ENCODE assay signal across 13 cellular contexts in the genomic region with DNA sequence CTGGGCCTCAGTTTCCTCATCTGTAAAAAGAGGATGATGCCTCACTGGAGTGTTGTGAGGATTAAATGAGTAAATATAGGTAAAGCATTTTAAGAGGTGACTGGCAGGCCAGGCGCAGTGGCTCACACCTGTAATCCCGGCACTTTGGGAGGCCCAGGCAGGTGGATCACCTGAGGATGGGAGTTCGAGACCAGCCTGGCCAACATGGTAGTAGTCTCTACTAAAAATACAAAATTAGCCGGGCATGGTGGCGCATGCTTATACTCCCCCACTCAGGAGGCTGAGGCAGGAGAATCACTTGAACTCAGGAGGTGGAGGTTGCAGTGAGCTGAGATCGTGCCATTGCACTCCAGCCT. TPM values are rescaled to one million over a fixed set of nuclear protein-coding genes. Genes with fewer than 3 reads are reported as not detected.
DNase-seq lines count a peak whose midpoint lies in the region; ATAC-seq, FAIRE-seq and TF ChIP-seq lines count a peak whose summit lies in the region.
"Not testable (repeated sequence)": the region's sequence is repeated elsewhere in the genome, so short reads cannot be mapped to it uniquely, and the experiment has no call there.
"Had no signal": no experiment of that assay in that cellular context is flagged by ENCODE, and none has a peak within 500 bp of the region (broad histone marks: within the 10 kb centered on the region; RNA-seq: fewer than 3 reads in every experiment).

No MANE protein-coding gene starts in this region.

- not testable (repeated sequence) for H2BK15ac ChIP-seq in H1 (ENCODE audit: low read length)

- not testable (repeated sequence) for H2BK20ac ChIP-seq in H1 (ENCODE audit: low read length)

- not testable (repeated sequence) for H3K9me2 ChIP-seq in Loucy (replicated peaks; ENCODE audit: low read depth, low read length); SK-N-SH

- not testable (repeated sequence) for H4K8ac ChIP-seq in H1 (ENCODE audit: extremely low read depth, insufficient read depth, low read length)

- CTCF ChIA-PET in Calu3 (lab: Charles Lee) (interaction anchor here (1.2 kb wide), 1 partner anchor 9 kb away, joined by 7 read pairs; no protein-coding TSS in a partner anchor), SK-N-SH (lab: Yijun Ruan, JAX) (interaction anchor here (1.1 to 1.9 kb wide), 6 partner anchors 8 to 322 kb away, joined by 3 to 13 read pairs (median 5); no protein-coding TSS in a partner anchor), H1 (lab: Charles Lee; ENCODE audit: partially characterized antibody) (interaction anchor here (0.7 to 2.2 kb wide), 22 partner anchors 9 to 323 kb away, joined by 3 to 20 read pairs (median 4); no protein-coding TSS in a partner anchor)
- CTCF ChIA-PET in activated CD8-positive, alpha-beta T cell treated with anti-CD3 and anti-CD28 coated beads, Interleukin-2, amount 10 ng/mL, durations not matched to agents 7 days and 5 days (lab: Charles Lee) = interaction anchor here (0.6 to 2.1 kb wide), 9 partner anchors 8 to 323 kb away, joined by 3 to 10 read pairs (median 3); a partner anchor contains a TSS

- BruUV-seq in Calu3 (replicated peaks; lab: Mats Ljungman, UMichigan) = not testable (repeated sequence)

- not testable (repeated sequence) for H2AFZ ChIP-seq in Loucy (ENCODE audit: low read length); SK-N-SH (ENCODE audit: low read depth); astrocyte (ENCODE audit: low read depth, low read length); H1 (ENCODE audit: low read length)

- POLR2A ChIA-PET in SK-N-SH (lab: Yijun Ruan, JAX); activated CD8-positive, alpha-beta T cell treated with anti-CD3 and anti-CD28 coated beads, Interleukin-2, amount 10 ng/mL, durations not matched to agents 7 days and 5 days (lab: Charles Lee): not testable (repeated sequence)
- POLR2A ChIA-PET in H1 (lab: Charles Lee; ENCODE audit: partially characterized antibody) = interaction anchor here (1.0 to 1.9 kb wide), 6 partner anchors 16 to 165 kb away, joined by 3 to 7 read pairs (median 4); a partner anchor contains a TSS

- not testable (repeated sequence) for TF ChIP-seq RAD21 in SK-N-SH (IDR thresholded peaks at IDR 0.05; ENCODE audit: low read length); H1 (IDR thresholded peaks at IDR 0.05 in 1 of 2, conservative IDR thresholded peaks at IDR 0.05 in 1 of 2; ENCODE audit: low read depth in 2 of 2, low read length in 2 of 2)

- H3K36me3 ChIP-seq in Loucy (ENCODE audit: insufficient read depth, low read length); SK-N-SH (replicated peaks in 1 of 2; ENCODE audit: control insufficient read depth in 1 of 2, insufficient read depth in 2 of 2, low read length in 1 of 2); astrocyte (ENCODE audit: insufficient read depth, low read length); H1 (ENCODE audit: control insufficient read depth in 2 of 4, insufficient read depth in 4 of 4, low read length in 3 of 4): not testable (repeated sequence)

- H3K4me3 ChIP-seq in Loucy (ENCODE audit: low read length, poor library complexity, severe bottlenecking) = peak overlapping the region; percentile 84
- not testable (repeated sequence) for H3K4me3 ChIP-seq in SK-N-SH (ENCODE audit: low read depth in 2 of 2, low read length in 1 of 2); astrocyte (ENCODE audit: insufficient read depth, low read depth, low read length); H1 (ENCODE audit: extremely low read depth in 1 of 4, insufficient read depth in 2 of 4, low read depth in 3 of 4, low read length in 4 of 4)

- H3F3A ChIP-seq in Loucy (ENCODE audit: low read depth); SK-N-SH (replicated peaks; ENCODE audit: insufficient read depth): not testable (repeated sequence)

- not testable (repeated sequence) for H3K27ac ChIP-seq in SK-N-SH (ENCODE audit: low read depth in 2 of 2, low read length in 1 of 2); astrocyte (ENCODE audit: low read depth, low read length); H1 (ENCODE audit: low read depth, low read length)

- not testable (repeated sequence) for DNase-seq in Calu3; SK-N-SH; activated CD8-positive, alpha-beta T cell treated with anti-CD3 and anti-CD28 coated beads, Interleukin-2, amount 10 ng/mL, durations not matched to agents 7 days and 5 days; astrocyte (ENCODE audit: low read depth); H1 (ENCODE audit: low read depth in 1 of 2, low spot score in 2 of 2); nephron progenitor cell

- not testable (repeated sequence) for H3K9me3 ChIP-seq in Loucy (ENCODE audit: insufficient read depth, low read depth, low read length); SK-N-SH; astrocyte (ENCODE audit: insufficient read depth, low read depth, low read length); H1 (ENCODE audit: insufficient read depth in 2 of 2, low read depth in 1 of 2, low read length in 1 of 2)

- peak overlapping the region; percentile 39 for H3K4me3 Mint-ChIP-seq in Calu3 (ENCODE audit: low read depth, unreplicated experiment)
- peak overlapping the region; percentile 63 for H3K4me3 Mint-ChIP-seq in activated CD8-positive, alpha-beta T cell treated with anti-CD3 and anti-CD28 coated beads, Interleukin-2, amount 10 ng/mL, durations not matched to agents 7 days and 5 days
- peak overlapping the region; percentile 85 for H3K4me3 Mint-ChIP-seq in astrocyte (ENCODE audit: unreplicated experiment)
- H3K4me3 Mint-ChIP-seq in nephron progenitor cell = peak overlapping the region; percentile 90

- H3K27ac Mint-ChIP-seq in Calu3 (ENCODE audit: unreplicated experiment); activated CD8-positive, alpha-beta T cell treated with anti-CD3 and anti-CD28 coated beads, Interleukin-2, amount 10 ng/mL, durations not matched to agents 7 days and 5 days; astrocyte (ENCODE audit: unreplicated experiment); nephron progenitor cell: not testable (repeated sequence)

- H3K4me1 ChIP-seq in Loucy (ENCODE audit: insufficient read depth, low read length, poor library complexity, severe bottlenecking) (peaks cover 11% of the 10 kb centered on the region), astrocyte (ENCODE audit: insufficient read depth, low read length) (peaks cover 12% of the 10 kb centered on the region), H1 (replicated peaks in 1 of 4; ENCODE audit: control insufficient read depth in 3 of 4, insufficient read depth in 4 of 4, low read length in 3 of 4) (peaks cover 6 to 17% (median 14%) of the 10 kb centered on the region in 4 experiments)
- H3K4me1 ChIP-seq in SK-N-SH (ENCODE audit: control insufficient read depth in 1 of 2, insufficient read depth in 2 of 2, low read depth in 1 of 2, low read length in 1 of 2) = not testable (repeated sequence)

- intact Hi-C loops in Calu3 (cut with micrococcal nuclease; ENCODE audit: unreplicated experiment) = loop anchor here (5.0 kb wide), 1 partner anchor 328 kb away; no protein-coding TSS in a partner anchor

- H3K23ac ChIP-seq in H1 (ENCODE audit: insufficient read length) = not testable (repeated sequence)

- H3K56ac ChIP-seq in H1 (replicated peaks; ENCODE audit: insufficient read length, low read depth, low read length) = not testable (repeated sequence)

- H3K23me2 ChIP-seq in H1 (ENCODE audit: low read depth, low read length) = peaks cover 16% of the 10 kb centered on the region

- FAIRE-seq in astrocyte (lab: Jason Lieb, UNC); H1 (lab: Jason Lieb, UNC): not testable (repeated sequence)

- not testable (repeated sequence) for H4K91ac ChIP-seq in H1 (replicated peaks; ENCODE audit: insufficient read length, low read length)

- H4K20me1 ChIP-seq in Loucy (ENCODE audit: insufficient read depth, low read length, poor library complexity, severe bottlenecking); SK-N-SH (ENCODE audit: insufficient read depth); H1 (replicated peaks in 1 of 2; ENCODE audit: control insufficient read depth in 1 of 2, insufficient read depth in 2 of 2, low read length in 2 of 2): not testable (repeated sequence)
- peaks cover 12% of the 10 kb centered on the region for H4K20me1 ChIP-seq in astrocyte (ENCODE audit: insufficient read depth, low read length)

- H4K5ac ChIP-seq in H1 (ENCODE audit: insufficient read length, low read depth, low read length) = not testable (repeated sequence)

- H3K18ac ChIP-seq in H1 (ENCODE audit: extremely low read depth, low read length) = not testable (repeated sequence)

- H2BK12ac ChIP-seq in H1 (ENCODE audit: low read depth, low read length) = not testable (repeated sequence)

- peaks cover 13% of the 10 kb centered on the region for H3K36me3 Mint-ChIP-seq in Calu3 (ENCODE audit: insufficient read depth, unreplicated experiment)
- not testable (repeated sequence) for H3K36me3 Mint-ChIP-seq in activated CD8-positive, alpha-beta T cell treated with anti-CD3 and anti-CD28 coated beads, Interleukin-2, amount 10 ng/mL, durations not matched to agents 7 days and 5 days (ENCODE audit: low read depth); astrocyte (ENCODE audit: low read depth, unreplicated experiment)
- peaks cover 13% of the 10 kb centered on the region for H3K36me3 Mint-ChIP-seq in nephron progenitor cell (ENCODE audit: low read depth)

- ATAC-seq in activated CD8-positive, alpha-beta T cell treated with anti-CD3 and anti-CD28 coated beads, Interleukin-2, amount 10 ng/mL, durations not matched to agents 7 days and 5 days = not testable (repeated sequence)

- TF ChIP-seq EP300 in SK-N-SH (IDR thresholded peaks at IDR 0.05; ENCODE audit: borderline replicate concordance in 1 of 2, low read depth in 1 of 2, low read length in 1 of 2); H1 (IDR thresholded peaks at IDR 0.05; ENCODE audit: borderline replicate concordance in 1 of 2, low read depth in 2 of 2, low read length in 2 of 2): not testable (repeated sequence)

- H3K4me2 ChIP-seq in Loucy (ENCODE audit: low read depth, low read length, poor library complexity, severe bottlenecking) (peak overlapping the region; percentile 76), SK-N-SH (peak overlapping the region; percentile 81), astrocyte (ENCODE audit: low read length) (peak overlapping the region; percentile 98), H1 (ENCODE audit: insufficient read depth in 1 of 2, low read depth in 2 of 2, low read length in 2 of 2) (peak overlapping the region; percentile 78 to 80; a peak in 1 of 4 replicates)

- H3K79me1 ChIP-seq in H1 (ENCODE audit: low read depth, low read length) = not testable (repeated sequence)

- H3K27me3 ChIP-seq in Loucy (ENCODE audit: insufficient read depth, low read length, poor library complexity, severe bottlenecking); SK-N-SH (ENCODE audit: insufficient read depth); astrocyte (ENCODE audit: insufficient read depth, low read length); H1 (replicated peaks in 1 of 4; ENCODE audit: control insufficient read depth in 3 of 4, extremely low read depth in 1 of 4, insufficient read depth in 3 of 4, low read length in 3 of 4): not testable (repeated sequence)

- H3K9me3 Mint-ChIP-seq in Calu3 (ENCODE audit: low read depth, unreplicated experiment); activated CD8-positive, alpha-beta T cell treated with anti-CD3 and anti-CD28 coated beads, Interleukin-2, amount 10 ng/mL, durations not matched to agents 7 days and 5 days (ENCODE audit: insufficient read depth); astrocyte (ENCODE audit: unreplicated experiment); nephron progenitor cell: not testable (repeated sequence)

- H3K27me3 Mint-ChIP-seq in Calu3 (ENCODE audit: unreplicated experiment) = peaks cover 81% of the 10 kb centered on the region
- peaks cover 56% of the 10 kb centered on the region for H3K27me3 Mint-ChIP-seq in activated CD8-positive, alpha-beta T cell treated with anti-CD3 and anti-CD28 coated beads, Interleukin-2, amount 10 ng/mL, durations not matched to agents 7 days and 5 days (ENCODE audit: low read depth)
- H3K27me3 Mint-ChIP-seq in astrocyte (ENCODE audit: low read depth, unreplicated experiment) = not testable (repeated sequence)
- H3K27me3 Mint-ChIP-seq in nephron progenitor cell (ENCODE audit: low read depth, poor library complexity) = peaks cover 23% of the 10 kb centered on the region

- H2BK120ac ChIP-seq in H1 (replicated peaks; ENCODE audit: low read depth, low read length) = not testable (repeated sequence)

- H3K4ac ChIP-seq in H1 (replicated peaks; ENCODE audit: insufficient read length, low read depth, low read length) = not testable (repeated sequence)

- not testable (repeated sequence) for TF ChIP-seq POLR2A in H1 (IDR thresholded peaks at IDR 0.05; ENCODE audit: control extremely low read depth in 1 of 2, low read depth in 2 of 2, low read length in 2 of 2)

- peak; percentile 0 for TF ChIP-seq CTCF in Calu3 (IDR thresholded peaks at IDR 0.05; ENCODE audit: unreplicated experiment)
- not testable (repeated sequence) for TF ChIP-seq CTCF in Loucy (conservative IDR thresholded peaks at IDR 0.05; ENCODE audit: low read length); SK-N-SH (IDR thresholded peaks at IDR 0.05); astrocyte (IDR thresholded peaks at IDR 0.05; ENCODE audit: insufficient read depth, low read depth, low read length); H1 (IDR thresholded peaks at IDR 0.05; ENCODE audit: control extremely low read depth in 1 of 3, insufficient read depth in 1 of 3, low read depth in 1 of 3, low read length in 3 of 3); nephron progenitor cell (IDR thresholded peaks at IDR 0.05)

- peak overlapping the region; percentile 35; the same call in 1 of the 2 replicates for H2BK5ac ChIP-seq in H1 (ENCODE audit: low read depth, low read length)

- not testable (repeated sequence) for H3K14ac ChIP-seq in H1 (ENCODE audit: insufficient read length)

- H3K79me2 ChIP-seq in Loucy (ENCODE audit: insufficient read depth, low read length); SK-N-SH (ENCODE audit: insufficient read depth); H1 (ENCODE audit: control insufficient read depth in 1 of 2, insufficient read depth in 2 of 2, low read length in 2 of 2): not testable (repeated sequence)
- peaks cover 10% of the 10 kb centered on the region for H3K79me2 ChIP-seq in astrocyte (ENCODE audit: insufficient read depth, low read length)

- H3K4me1 Mint-ChIP-seq in Calu3 (ENCODE audit: low read depth, unreplicated experiment) = peaks cover 25% of the 10 kb centered on the region
- H3K4me1 Mint-ChIP-seq in activated CD8-positive, alpha-beta T cell treated with anti-CD3 and anti-CD28 coated beads, Interleukin-2, amount 10 ng/mL, durations not matched to agents 7 days and 5 days (ENCODE audit: low read depth) = peaks cover 12% of the 10 kb centered on the region
- not testable (repeated sequence) for H3K4me1 Mint-ChIP-seq in astrocyte (ENCODE audit: low read depth, unreplicated experiment)
- peaks cover 38% of the 10 kb centered on the region for H3K4me1 Mint-ChIP-seq in nephron progenitor cell

- WGBS in SK-N-SH (ENCODE audit: low lambda C conversion rate) = 86% methylated on average over 6 of the region's 6 CpGs
- 95% methylated on average over 6 of the region's 6 CpGs; no CpG with 5 or more reads in 1 of the 2 experiments for WGBS in H1 (ENCODE audit: extremely low coverage in 1 of 2, insufficient coverage in 1 of 2, insufficient read length in 1 of 2, insufficient replicate concordance in 2 of 2, low coverage in 1 of 2, low lambda C conversion rate in 2 of 2, missing lambda C conversion rate in 1 of 2), 2 experiments

- not testable (repeated sequence) for H2AK5ac ChIP-seq in H1 (ENCODE audit: low read depth, low read length)

- peak overlapping the region; percentile 72 for H3K9ac ChIP-seq in Loucy (ENCODE audit: low read depth, low read length, poor library complexity, severe bottlenecking)
- H3K9ac ChIP-seq in SK-N-SH; astrocyte (ENCODE audit: low read length); H1 (replicated peaks in 1 of 4; ENCODE audit: extremely low read depth in 1 of 4, low read depth in 3 of 4, low read length in 3 of 4): not testable (repeated sequence)

RNA-seq across cellular contexts. Expression of a gene that starts 0.8 kb away (rescaled TPM):
- total RNA-seq in Calu3 (2022) = 1.0 and 1.5 TPM in 2 replicates
- polyA plus RNA-seq in SK-N-SH (2012; rRNA removed) = 4.3 and 4.8 TPM in 2 replicates
- polyA plus RNA-seq in SK-N-SH (2012; cell fraction: cytosol; rRNA removed) = 3.0 and 3.9 TPM in 2 replicates
- 12.6 and 17.8 TPM in 2 replicates for polyA plus RNA-seq in SK-N-SH (2012; cell fraction: nucleus; rRNA removed)
- under 1 TPM; 0.16 to 0.29 TPM for total RNA-seq in activated CD8-positive, alpha-beta T cell treated with anti-CD3 and anti-CD28 coated beads, Interleukin-2, amount 10 ng/mL, durations not matched to agents 7 days and 5 days
- 4.0 and 4.5 TPM in 2 replicates for total RNA-seq in astrocyte
- total RNA-seq in H1 (2021; fragmentation: NEBNext Ultra II Directional; extraction: Animal tissue kit (Norgen Biotek cat#: 25700)) = 15.2 and 15.6 TPM in 2 replicates
- 12.9 and 20.9 TPM in 2 replicates for polyA plus RNA-seq in H1 (2011; rRNA removed)
- 12.4 TPM for polyA plus RNA-seq in H1 (2011; cell fraction: cytosol; rRNA removed)
- polyA plus RNA-seq in H1 (2011; cell fraction: nucleus; rRNA removed) = 20.0 TPM
- 5.4 to 11.2 TPM (median 10.0 TPM) in 4 replicates for polyA plus RNA-seq in H1 (2012, experiment 1 of 2)
- 7.2 TPM for polyA plus RNA-seq in H1 (2012, experiment 2 of 2)
- 5.0 TPM for polyA plus RNA-seq in H1 (2013, experiment 1 of 2)
- polyA plus RNA-seq in H1 (2013, experiment 2 of 2) = 5.9 TPM
- polyA minus RNA-seq in H1 (2011; rRNA and poly(A)+ RNA removed) = 3.9 and 5.9 TPM in 2 replicates
- 7.3 TPM for polyA minus RNA-seq in H1 (2011; cell fraction: cytosol; rRNA and poly(A)+ RNA removed)
- 5.0 TPM for polyA minus RNA-seq in H1 (2011; cell fraction: nucleus; rRNA and poly(A)+ RNA removed)
- total RNA-seq: omental fat pad, subcutaneous adipose tissue, transverse colon had no signal

RNA-seq across cellular contexts. Expression of a gene that starts 31.3 kb away (rescaled TPM):
- total RNA-seq in Calu3 (2022) (0.88 and 2.4 TPM in 2 replicates), astrocyte (13.4 and 18.0 TPM in 2 replicates)
- polyA plus RNA-seq in SK-N-SH (2012; rRNA removed) (1.1 and 1.6 TPM in 2 replicates), H1 (2011; rRNA removed) (13.6 and 20.7 TPM in 2 replicates)
- 0.95 and 1.4 TPM in 2 replicates for polyA plus RNA-seq in SK-N-SH (2012; cell fraction: cytosol; rRNA removed)
- 0.85 and 2.1 TPM in 2 replicates for polyA plus RNA-seq in SK-N-SH (2012; cell fraction: nucleus; rRNA removed)
- total RNA-seq in activated CD8-positive, alpha-beta T cell treated with anti-CD3 and anti-CD28 coated beads, Interleukin-2, amount 10 ng/mL, durations not matched to agents 7 days and 5 days = not detected
- total RNA-seq in H1 (2021; fragmentation: NEBNext Ultra II Directional; extraction: Animal tissue kit (Norgen Biotek cat#: 25700)) = 21.8 and 26.3 TPM in 2 replicates
- polyA plus RNA-seq in H1 (2011; cell fraction: cytosol; rRNA removed) = 22.7 TPM
- polyA plus RNA-seq in H1 (2011; cell fraction: nucleus; rRNA removed) = 12.6 TPM
- 8.5 to 22.2 TPM (median 17.5 TPM) in 4 replicates for polyA plus RNA-seq in H1 (2012, experiment 1 of 2)
- 11.4 TPM for polyA plus RNA-seq in H1 (2012, experiment 2 of 2)
- polyA plus RNA-seq in H1 (2013, experiment 1 of 2) = 26.7 TPM
- polyA plus RNA-seq in H1 (2013, experiment 2 of 2) = 25.6 TPM
- 0.27 and 0.82 TPM in 2 replicates for polyA minus RNA-seq in H1 (2011; rRNA and poly(A)+ RNA removed)
- 8.8 TPM for polyA minus RNA-seq in H1 (2011; cell fraction: cytosol; rRNA and poly(A)+ RNA removed)
- 5.5 TPM for polyA minus RNA-seq in H1 (2011; cell fraction: nucleus; rRNA and poly(A)+ RNA removed)
- total RNA-seq: LHCN-M2, RPMI7951, SJSA1 had no signal

RNA-seq across cellular contexts. Expression of a gene that starts 39.5 kb away (rescaled TPM):
- total RNA-seq in Calu3 (2022) (1,023 and 1,082 TPM in 2 replicates), astrocyte (119 and 171 TPM in 2 replicates)
- polyA plus RNA-seq in SK-N-SH (2012; rRNA removed) (1.0 TPM in 2 replicates), H1 (2011; rRNA removed) (294 and 376 TPM in 2 replicates)
- 1.1 and 2.2 TPM in 2 replicates for polyA plus RNA-seq in SK-N-SH (2012; cell fraction: cytosol; rRNA removed)
- polyA plus RNA-seq in SK-N-SH (2012; cell fraction: nucleus; rRNA removed) = 0.87 and 1.3 TPM in 2 replicates
- total RNA-seq in activated CD8-positive, alpha-beta T cell treated with anti-CD3 and anti-CD28 coated beads, Interleukin-2, amount 10 ng/mL, durations not matched to agents 7 days and 5 days = 10 to 100 TPM; 31.5 to 35.1 TPM
- total RNA-seq in H1 (2021; fragmentation: NEBNext Ultra II Directional; extraction: Animal tissue kit (Norgen Biotek cat#: 25700)) = 296 and 303 TPM in 2 replicates
- 293 TPM for polyA plus RNA-seq in H1 (2011; cell fraction: cytosol; rRNA removed)
- polyA plus RNA-seq in H1 (2011; cell fraction: nucleus; rRNA removed) = 296 TPM
- 239 to 303 TPM (median 281 TPM) in 4 replicates for polyA plus RNA-seq in H1 (2012, experiment 1 of 2)
- polyA plus RNA-seq in H1 (2012, experiment 2 of 2) = 299 TPM
- 265 TPM for polyA plus RNA-seq in H1 (2013, experiment 1 of 2)
- 292 TPM for polyA plus RNA-seq in H1 (2013, experiment 2 of 2)
- polyA minus RNA-seq in H1 (2011; rRNA and poly(A)+ RNA removed) = 139 and 147 TPM in 2 replicates
- 139 TPM for polyA minus RNA-seq in H1 (2011; cell fraction: cytosol; rRNA and poly(A)+ RNA removed)
- polyA minus RNA-seq in H1 (2011; cell fraction: nucleus; rRNA and poly(A)+ RNA removed) = 76.6 TPM
- total RNA-seq: SJSA1 had no signal

Comparison
In these comparisons a context has a peak if more than half of its experiments do, and no peak if none do; other contexts are left out.
1. H3K4me3 Mint-ChIP-seq: peak in every context shown above with its lines; median percentile 90 in nephron progenitor cell; 85 in astrocyte; 63 in activated CD8-positive, alpha-beta T cell treated with anti-CD3 and anti-CD28 coated beads, Interleukin-2, amount 10 ng/mL, durations not matched to agents 7 days and 5 days; 39 in Calu3.